17 cellular contexts compared by ENCODE assay signal in the genomic region with DNA sequence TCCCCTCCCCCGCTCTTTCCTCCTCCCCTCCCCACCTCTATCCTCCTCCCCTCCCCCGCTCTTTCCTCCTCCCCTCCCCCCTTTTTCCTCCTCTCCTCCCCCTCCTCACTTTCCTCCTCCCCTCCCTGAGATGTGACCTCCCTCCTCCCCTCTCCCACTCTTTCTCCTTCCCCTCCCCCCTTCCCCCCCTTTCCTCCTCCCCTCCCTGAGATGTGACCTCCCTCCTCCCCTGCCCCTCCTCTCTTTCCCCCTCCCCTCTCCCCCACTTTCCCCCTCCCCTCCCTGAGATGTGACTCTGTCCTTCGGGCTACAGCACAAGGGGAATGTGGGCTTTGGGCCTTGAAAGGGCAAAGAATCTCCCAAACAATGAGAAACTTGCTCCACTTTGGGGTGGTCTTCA.
"Had no signal": no experiment of that assay in that cellular context is flagged by ENCODE, and none has a peak within 500 bp of the region (broad histone marks: within the 10 kb centered on the region; RNA-seq: fewer than 3 reads in every experiment).

No MANE protein-coding gene starts in this region.

- DNase-seq: activated CD4-positive, alpha-beta memory T cell treated with anti-CD3 and anti-CD28 coated beads, Interleukin-2, amount 10 ng/mL, durations not matched to agents 7 days and 5 days; activated CD4-positive, alpha-beta T cell treated with anti-CD3 and anti-CD28 coated beads for 4 hours; amygdala; foreskin keratinocyte; glutamatergic neuron; hypothalamus; left colon; lower lobe of right lung; occipital lobe; right cardiac atrium; stimulated activated CD4-positive, alpha-beta T cell treated with anti-CD3 and anti-CD28 coated beads, Interleukin-2, amount 100 ng/mL, for 24 hours; stimulated activated naive CD4-positive, alpha-beta T cell treated with Interleukin-2 at 50 U/mL for 16 hours; thyroid gland had no signal

- FAIRE-seq: TTC549 had no signal

- H3K27me3 ChIP-seq: foreskin keratinocyte, thyroid gland had no signal

- H3K9me3 ChIP-seq: lower lobe of right lung, prostate gland, thyroid gland had no signal

- H3K27ac ChIP-seq: foreskin keratinocyte, lower lobe of right lung, prostate gland had no signal

- H3K4me1 ChIP-seq: foreskin keratinocyte had no signal

- ATAC-seq: activated CD8-positive, alpha-beta memory T cell treated with anti-CD3 and anti-CD28 coated beads, Interleukin-2, amount 10 ng/mL, durations not matched to agents 7 days and 5 days; foreskin keratinocyte; left colon; lower lobe of right lung; natural killer cell treated with Interleukin-12 subunit alpha and Interleukin-12 subunit beta and Interleukin-15 and Interleukin-18, amount 100 ng/mL, for 72 hours; right cardiac atrium had no signal

- H3K4me3 ChIP-seq: lower lobe of right lung, prostate gland, thyroid gland had no signal

- H3K36me3 ChIP-seq: lower lobe of right lung, prostate gland, thyroid gland had no signal
